In the genomic region with DNA sequence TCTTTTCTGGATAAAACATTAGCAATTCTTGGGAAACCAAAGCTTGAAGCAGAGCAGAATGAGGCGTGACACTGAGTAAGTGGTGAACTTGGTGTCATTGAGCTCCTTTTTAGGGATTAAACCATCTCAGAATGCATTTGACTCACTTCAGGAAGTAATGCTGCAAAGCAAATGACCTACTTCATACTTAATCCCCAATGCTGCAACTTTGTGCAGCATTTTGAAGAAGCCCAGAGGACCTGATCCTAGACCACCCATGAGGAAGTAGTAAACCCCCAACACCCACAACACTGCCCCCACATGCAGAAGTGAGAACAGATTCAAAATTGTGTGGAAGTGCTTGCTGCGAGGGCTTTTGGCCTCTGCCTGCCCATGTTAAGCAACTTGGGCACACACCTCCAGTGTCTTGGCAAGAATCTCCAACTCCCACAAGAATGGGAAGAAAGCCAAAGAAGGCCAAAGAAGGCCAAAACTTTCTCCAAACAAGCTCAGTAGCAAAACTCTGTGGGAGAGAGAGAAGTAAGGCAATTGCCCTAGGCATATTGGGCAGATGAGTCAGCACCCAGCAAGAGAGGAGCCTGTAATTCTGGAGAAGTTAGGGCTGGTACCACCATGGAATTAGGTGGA, we compare ENCODE assay signal across 8 cellular contexts.
DNase-seq lines count a peak whose midpoint lies in the region; ATAC-seq and TF ChIP-seq lines count a peak whose summit lies in the region.
"Had no signal": no experiment of that assay in that cellular context is flagged by ENCODE, and none has a peak within 500 bp of the region (broad histone marks: within the 10 kb centered on the region; RNA-seq: fewer than 3 reads in every experiment).

No MANE protein-coding gene starts in this region.

- intact Hi-C loops in testis (cut with DNase I; ENCODE audit: low total_unique reads) (loop anchor here (5.0 kb wide), 1 partner anchor 452 kb away; no protein-coding TSS in a partner anchor), posterior cingulate gyrus (cut with DNase I) (loop anchor here (5.0 to 10.0 kb wide), 2 partner anchors 437 to 1125 kb away; no protein-coding TSS in a partner anchor)

- WGBS in testis, 2 donors, result 36 to 58% methylated on average over 2 of the region's 2 CpGs

- H3K4me1 ChIP-seq in testis, result no peaks in the 10 kb centered on the region

- H3K4me3 ChIP-seq in testis, result no peak overlapping the region

- ATAC-seq in GM18868 (IDR thresholded peaks at IDR 0.05; ENCODE audit: unreplicated experiment), result peak; percentile 30

- no peak for TF ChIP-seq POLR2A in testis (IDR thresholded peaks at IDR 0.05)

- H3K27me3 ChIP-seq in testis, result no peaks in the 10 kb centered on the region

- H3K36me3 ChIP-seq in testis (ENCODE audit: low read depth, missing control alignments), result no peaks in the 10 kb centered on the region

- DNase-seq in RPMI7951 (ENCODE audit: low read depth), result peak; percentile 98
- DNase-seq in foreskin melanocyte, result peak; percentile 57
- peak; percentile 19 for DNase-seq in testis
- DNase-seq in NCI-H2227 treated with DMSO at 0.1 percent for 48 hours (lab: John Stamatoyannopoulos, UW), result no peak
- DNase-seq in posterior cingulate gyrus, result no peak
- no peak for DNase-seq in NCI-H345 (lab: John Stamatoyannopoulos, UW)
- DNase-seq: activated CD4-positive, alpha-beta memory T cell treated with anti-CD3 and anti-CD28 coated beads, Interleukin-2, amount 10 ng/mL, durations not matched to agents 7 days and 5 days had no signal

- H3K27ac ChIP-seq in testis, result no peak overlapping the region

- H3K9me3 ChIP-seq in testis, result no peaks in the 10 kb centered on the region

- TF ChIP-seq CTCF in testis (IDR thresholded peaks at IDR 0.05), result no peak

Comparison
In these comparisons a context has a peak if more than half of its experiments do, and no peak if none do; other contexts are left out.
1. DNase-seq: peak in RPMI7951 (single experiment), foreskin melanocyte (single experiment) and testis (single experiment); none in NCI-H2227 treated with DMSO at 0.1 percent for 48 hours (single experiment), posterior cingulate gyrus (0 of 10) and NCI-H345 (single experiment).